8 cellular contexts compared by ENCODE assay signal in genomic region chr12:124036117-124037109, GRCh38.
DNase-seq lines count a peak whose midpoint lies in the region; ATAC-seq and TF ChIP-seq lines count a peak whose summit lies in the region.

No MANE protein-coding gene starts in this region.

- H3K4me1 ChIP-seq in MM.1S (ENCODE audit: low read length), result peaks cover 7% of the 10 kb centered on the region; the same call in 1 of the 2 replicates

- no peaks in the 10 kb centered on the region for H3K9me3 Mint-ChIP-seq in T-helper 2 cell treated with Interferon-gamma antibody and Interleukin-4, amounts not matched to agents 5 μg/mL and 100 μg/mL, for 36 hours

- H3K4me2 ChIP-seq in MM.1S (ENCODE audit: low read depth, low read length), result no peak overlapping the region

- no peak overlapping the region for H3K9ac ChIP-seq in MM.1S (ENCODE audit: low read length)

- H3K79me2 ChIP-seq in MM.1S (ENCODE audit: low read length), result no peaks in the 10 kb centered on the region

- no peak overlapping the region for H3K4me3 Mint-ChIP-seq in T-helper 2 cell treated with Interferon-gamma antibody and Interleukin-4, amounts not matched to agents 5 μg/mL and 100 μg/mL, for 36 hours

- intact Hi-C loops in left colon (cut with DNase I, micrococcal nuclease), result loop anchor here (5.0 to 10.0 kb wide), 3 partner anchors 288 to 736 kb away; no protein-coding TSS in a partner anchor

- no peaks in the 10 kb centered on the region for H4K20me1 ChIP-seq in MM.1S (ENCODE audit: insufficient read depth, low read length)

- no peak overlapping the region for H3K27ac ChIP-seq in MM.1S (ENCODE audit: low read length)

- H3K4me1 Mint-ChIP-seq in T-helper 2 cell treated with Interferon-gamma antibody and Interleukin-4, amounts not matched to agents 5 μg/mL and 100 μg/mL, for 36 hours (ENCODE audit: low read depth), result no peaks in the 10 kb centered on the region

- no peaks in the 10 kb centered on the region for H3K27me3 ChIP-seq in MM.1S (replicated peaks; ENCODE audit: insufficient read depth, low read length)

- H2AFZ ChIP-seq in MM.1S (ENCODE audit: low read length), result no peak overlapping the region

- H3K36me3 Mint-ChIP-seq in T-helper 2 cell treated with Interferon-gamma antibody and Interleukin-4, amounts not matched to agents 5 μg/mL and 100 μg/mL, for 36 hours (ENCODE audit: low read depth), result no peaks in the 10 kb centered on the region

- H3K9me3 ChIP-seq in MM.1S (replicated peaks; ENCODE audit: insufficient read depth, low read length), result no peaks in the 10 kb centered on the region

- DNase-seq in ELR (ENCODE audit: low read depth) (peak; percentile 54), MM.1S (peak; percentile 10), cerebellar cortex (ENCODE audit: low spot score) (peak; percentile 67), left colon (peak in 1 of 2 donors; percentile 48), HPDE6-E6E7 (ENCODE audit: extremely low spot score) (no peak)
- peak; percentile 13 for DNase-seq in T-helper 2 cell treated with Interferon-gamma antibody and Interleukin-4, amounts not matched to agents 5 μg/mL and 100 μg/mL, for 36 hours (ENCODE audit: low spot score)
- DNase-seq in stimulated activated CD4-positive, alpha-beta T cell treated with anti-CD3 and anti-CD28 coated beads, TNF-alpha, amount 100 ng/mL, for 24 hours (ENCODE audit: low read depth in 3 of 3), result peak in 2 of 3 experiments; percentile 9 to 28

- H3F3A ChIP-seq in MM.1S (ENCODE audit: insufficient read depth, low read length), result no peaks in the 10 kb centered on the region

- H3K36me3 ChIP-seq in MM.1S (replicated peaks; ENCODE audit: insufficient read depth, low read length), result no peaks in the 10 kb centered on the region

- no peaks in the 10 kb centered on the region for H3K9me2 ChIP-seq in MM.1S (replicated peaks; ENCODE audit: insufficient read depth, low read length)

- H3K27me3 Mint-ChIP-seq in T-helper 2 cell treated with Interferon-gamma antibody and Interleukin-4, amounts not matched to agents 5 μg/mL and 100 μg/mL, for 36 hours (ENCODE audit: low read depth), result peaks cover 17% of the 10 kb centered on the region

- no peak overlapping the region for H3K4me3 ChIP-seq in MM.1S (ENCODE audit: low read length)

- TF ChIP-seq CTCF in MM.1S (IDR thresholded peaks at IDR 0.05; ENCODE audit: low read length), result peak; percentile 64

- no peak overlapping the region for H3K27ac Mint-ChIP-seq in T-helper 2 cell treated with Interferon-gamma antibody and Interleukin-4, amounts not matched to agents 5 μg/mL and 100 μg/mL, for 36 hours

- ATAC-seq in left colon, result peak; percentile 70
- no peak for ATAC-seq in HG02763 (IDR thresholded peaks at IDR 0.05; ENCODE audit: unreplicated experiment)
